In the genomic region with DNA sequence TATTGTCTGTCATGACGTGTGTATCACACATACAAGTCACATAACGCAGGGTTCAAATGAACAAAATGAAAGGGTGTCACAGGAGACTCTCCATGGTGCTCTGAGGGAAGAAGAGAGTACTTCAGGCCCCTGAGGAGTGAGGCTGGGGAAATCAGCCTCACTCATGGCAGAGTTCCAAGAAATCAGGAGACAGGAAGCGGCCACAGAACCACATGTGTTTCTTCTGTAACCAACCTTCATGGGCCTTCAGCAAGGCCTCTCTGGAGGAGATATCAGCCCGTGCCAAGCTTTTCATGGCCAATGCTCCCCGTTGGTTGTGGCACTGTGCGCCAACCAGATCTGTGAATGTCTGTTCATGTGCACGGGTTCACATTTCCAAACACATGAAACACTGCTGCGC, we compare ENCODE assay signal across 10 cellular contexts.
DNase-seq lines count a peak whose midpoint lies in the region; ATAC-seq lines count a peak whose summit lies in the region.
"Had no signal": no experiment of that assay in that cellular context is flagged by ENCODE, and none has a peak within 500 bp of the region (broad histone marks: within the 10 kb centered on the region; RNA-seq: fewer than 3 reads in every experiment).

No MANE protein-coding gene starts in this region.

- H2AFZ ChIP-seq in mesenchymal stem cell (ENCODE audit: low read depth, low read length), result no peak overlapping the region

- WGBS in mesenchymal stem cell, result 86% methylated on average over 8 of the region's 8 CpGs

- H3K9me3 ChIP-seq in mesenchymal stem cell (ENCODE audit: control insufficient read depth, low read length), result peaks cover 31% of the 10 kb centered on the region

- no peaks in the 10 kb centered on the region for H3K36me3 ChIP-seq in mesenchymal stem cell (ENCODE audit: control insufficient read depth in 1 of 2, insufficient read depth in 2 of 2, low read depth in 1 of 2, low read length in 2 of 2)
- H3K36me3 ChIP-seq: esophagus muscularis mucosa had no signal

- no peak overlapping the region for H3K27ac Mint-ChIP-seq in activated naive CD4-positive, alpha-beta T cell treated with anti-CD3 and anti-CD28 coated beads, Interleukin-2, amount 50 U/mL, for 72 hours

- no peak overlapping the region for H2AK5ac ChIP-seq in mesenchymal stem cell (ENCODE audit: low read length, severe bottlenecking)

- H3K23ac ChIP-seq in mesenchymal stem cell (ENCODE audit: low read length in 2 of 2), result no peak overlapping the region

- peak overlapping the region in 1 of 2 experiments; percentile 55 for H3K18ac ChIP-seq in mesenchymal stem cell (ENCODE audit: low read depth in 1 of 2, low read length in 2 of 2)

- H3K36me3 Mint-ChIP-seq in activated naive CD4-positive, alpha-beta T cell treated with anti-CD3 and anti-CD28 coated beads, Interleukin-2, amount 50 U/mL, for 72 hours, result peaks cover 8 to 18% of the 10 kb centered on the region in 2 donors

- peak overlapping the region; percentile 36 for H2BK15ac ChIP-seq in mesenchymal stem cell (ENCODE audit: low read depth, poor library complexity, severe bottlenecking)

- no peak overlapping the region for H2BK5ac ChIP-seq in mesenchymal stem cell (ENCODE audit: low read depth, low read length, poor library complexity, severe bottlenecking)

- H2BK120ac ChIP-seq in mesenchymal stem cell (ENCODE audit: low read depth, low read length), result no peak overlapping the region

- H3K4me3 ChIP-seq in Jurkat, Clone E6-1 (ENCODE audit: low read length), result no peak overlapping the region
- no peak overlapping the region for H3K4me3 ChIP-seq in mesenchymal stem cell (ENCODE audit: insufficient read depth in 1 of 2, low read depth in 1 of 2, low read length in 2 of 2)
- H3K4me3 ChIP-seq: esophagus muscularis mucosa had no signal

- no peaks in the 10 kb centered on the region for H3K79me1 ChIP-seq in mesenchymal stem cell (replicated peaks; ENCODE audit: low read length, poor library complexity, severe bottlenecking)

- H3K4me2 ChIP-seq in mesenchymal stem cell (ENCODE audit: low read length, poor library complexity, severe bottlenecking), result no peak overlapping the region

- H3K4ac ChIP-seq in mesenchymal stem cell (ENCODE audit: low read depth in 1 of 2, low read length in 2 of 2), result peak overlapping the region in 1 of 2 experiments; percentile 18

- no peak overlapping the region for H3K14ac ChIP-seq in mesenchymal stem cell (ENCODE audit: low read length in 2 of 2)

- H3K27me3 ChIP-seq in mesenchymal stem cell (ENCODE audit: control insufficient read depth in 1 of 2, insufficient read depth in 1 of 2, low read length in 2 of 2), result no peaks in the 10 kb centered on the region
- H3K27me3 ChIP-seq: esophagus muscularis mucosa had no signal

- peak overlapping the region in 1 of 2 experiments; percentile 28 for H2BK12ac ChIP-seq in mesenchymal stem cell (ENCODE audit: low read length in 2 of 2)

- peak overlapping the region; percentile 61 for H4K8ac ChIP-seq in mesenchymal stem cell (ENCODE audit: low read length)

- peak; percentile 34 to 68 for ATAC-seq in activated naive CD4-positive, alpha-beta T cell treated with anti-CD3 and anti-CD28 coated beads, Interleukin-2, amount 50 U/mL, for 72 hours
- ATAC-seq in HG03520 (IDR thresholded peaks at IDR 0.05; ENCODE audit: unreplicated experiment), result no peak

- H3K27ac ChIP-seq in mesenchymal stem cell (ENCODE audit: low read length, poor library complexity, severe bottlenecking), result no peak overlapping the region
- H3K27ac ChIP-seq: esophagus muscularis mucosa had no signal

- H4K91ac ChIP-seq in mesenchymal stem cell (ENCODE audit: low read length), result no peak overlapping the region

- H3K4me1 ChIP-seq in mesenchymal stem cell (ENCODE audit: control insufficient read depth, insufficient read depth, low read depth, low read length), result peaks cover 5% of the 10 kb centered on the region
- H3K4me1 ChIP-seq: esophagus muscularis mucosa had no signal

- DNase-seq in NCI-H2081 (lab: John Stamatoyannopoulos, UW) (peak; percentile 2 to 42), NCI-H2081 treated with DMSO at 0.1 percent for 48 hours (lab: John Stamatoyannopoulos, UW) (no peak), mesenchymal stem cell (peak; percentile 23), globus pallidus (ENCODE audit: low spot score) (no peak), NCI-H1048 (lab: John Stamatoyannopoulos, UW) (no peak)
- DNase-seq in Jurkat, Clone E6-1 (ENCODE audit: low read depth, low spot score), result peak; percentile 72
- no peak for DNase-seq in activated naive CD4-positive, alpha-beta T cell treated with anti-CD3 and anti-CD28 coated beads, Interleukin-2, amount 50 U/mL, for 72 hours (ENCODE audit: low spot score in 2 of 2)
- DNase-seq: naive B cell had no signal

- H3K9ac ChIP-seq in mesenchymal stem cell (ENCODE audit: low read length), result no peak overlapping the region

- peaks cover 9 to 19% of the 10 kb centered on the region in 2 donors for H3K9me3 Mint-ChIP-seq in activated naive CD4-positive, alpha-beta T cell treated with anti-CD3 and anti-CD28 coated beads, Interleukin-2, amount 50 U/mL, for 72 hours

Comparison
In these comparisons a context has a peak if more than half of its experiments do, and no peak if none do; other contexts are left out.
1. DNase-seq: peak in NCI-H2081 (2 of 2), Jurkat, Clone E6-1 (single experiment) and mesenchymal stem cell (single experiment); none in NCI-H2081 treated with DMSO at 0.1 percent for 48 hours (single experiment), activated naive CD4-positive, alpha-beta T cell treated with anti-CD3 and anti-CD28 coated beads, Interleukin-2, amount 50 U/mL, for 72 hours (0 of 2), globus pallidus (single experiment) and NCI-H1048 (single experiment).